Comparison of ENCODE assay signal across 14 cellular contexts in the genomic region with DNA sequence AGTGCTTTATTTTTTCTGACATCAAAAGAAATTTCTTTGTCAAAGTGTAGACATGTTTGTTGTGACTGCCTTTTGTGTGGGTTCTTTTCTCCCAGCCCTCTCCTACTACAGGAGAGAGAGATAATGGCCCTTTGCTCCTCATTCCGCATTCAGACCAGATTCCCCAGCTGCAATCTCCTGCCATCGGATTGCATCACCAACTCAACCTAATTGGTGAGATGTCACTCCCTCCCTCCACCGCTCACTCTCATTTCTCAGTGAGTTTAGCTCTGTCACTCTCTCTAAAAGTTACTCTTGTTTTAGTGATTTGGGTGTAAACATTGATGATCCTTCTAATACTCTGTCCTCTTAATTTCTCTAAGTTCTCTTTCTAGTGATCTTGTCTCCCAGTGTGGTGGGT.
"Had no signal": no experiment of that assay in that cellular context is flagged by ENCODE, and none has a peak within 500 bp of the region (broad histone marks: within the 10 kb centered on the region; RNA-seq: fewer than 3 reads in every experiment).

No MANE protein-coding gene starts in this region.

- H3K27ac Mint-ChIP-seq: activated naive CD8-positive, alpha-beta T cell treated with anti-CD3 and anti-CD28 coated beads, Interleukin-2, amount 10 ng/mL, durations not matched to agents 7 days and 5 days; mesothelial cell of epicardium; stimulated activated effector memory CD8-positive, alpha-beta T cell treated with anti-CD3 and anti-CD28 coated beads, Interleukin-12 subunit alpha, Interleukin-12 subunit beta, amount 100 ng/mL, for 72 hours had no signal

- ATAC-seq: lower lobe of right lung; pancreas; stimulated activated effector memory CD8-positive, alpha-beta T cell treated with anti-CD3 and anti-CD28 coated beads, Interleukin-12 subunit alpha, Interleukin-12 subunit beta, amount 100 ng/mL, for 72 hours had no signal

- H3K27me3 Mint-ChIP-seq: activated naive CD8-positive, alpha-beta T cell treated with anti-CD3 and anti-CD28 coated beads, Interleukin-2, amount 10 ng/mL, durations not matched to agents 7 days and 5 days; central memory CD8-positive, alpha-beta T cell had no signal

- DNase-seq: activated CD4-positive, alpha-beta T cell treated with anti-CD3 and anti-CD28 coated beads, Interleukin-2, amount 10 ng/mL, durations not matched to agents 7 days and 5 days; activated naive CD4-positive, alpha-beta T cell; activated naive CD8-positive, alpha-beta T cell treated with anti-CD3 and anti-CD28 coated beads, Interleukin-2, amount 10 ng/mL, durations not matched to agents 7 days and 5 days; anterior cingulate cortex; brain microvascular endothelial cell; foreskin fibroblast; hippocampal formation; lower lobe of right lung; pancreas; thyroid gland; uterus had no signal

- H3K4me3 Mint-ChIP-seq: activated CD4-positive, alpha-beta T cell treated with anti-CD3 and anti-CD28 coated beads, Interleukin-2, amount 10 ng/mL, durations not matched to agents 7 days and 5 days; activated naive CD8-positive, alpha-beta T cell treated with anti-CD3 and anti-CD28 coated beads, Interleukin-2, amount 10 ng/mL, durations not matched to agents 7 days and 5 days; central memory CD8-positive, alpha-beta T cell; mesothelial cell of epicardium; stimulated activated effector memory CD8-positive, alpha-beta T cell treated with anti-CD3 and anti-CD28 coated beads, Interleukin-12 subunit alpha, Interleukin-12 subunit beta, amount 100 ng/mL, for 72 hours had no signal

- H3K36me3 Mint-ChIP-seq: stimulated activated effector memory CD8-positive, alpha-beta T cell treated with anti-CD3 and anti-CD28 coated beads, Interleukin-12 subunit alpha, Interleukin-12 subunit beta, amount 100 ng/mL, for 72 hours had no signal

- H3K9me3 Mint-ChIP-seq: activated CD4-positive, alpha-beta T cell treated with anti-CD3 and anti-CD28 coated beads, Interleukin-2, amount 10 ng/mL, durations not matched to agents 7 days and 5 days; activated naive CD8-positive, alpha-beta T cell treated with anti-CD3 and anti-CD28 coated beads, Interleukin-2, amount 10 ng/mL, durations not matched to agents 7 days and 5 days; central memory CD8-positive, alpha-beta T cell; mesothelial cell of epicardium; stimulated activated effector memory CD8-positive, alpha-beta T cell treated with anti-CD3 and anti-CD28 coated beads, Interleukin-12 subunit alpha, Interleukin-12 subunit beta, amount 100 ng/mL, for 72 hours had no signal
